9 cellular contexts compared by ENCODE assay signal in genomic region chr17:43940630-43941029, GRCh38. TPM values are rescaled to one million over a fixed set of nuclear protein-coding genes. Genes with fewer than 3 reads are reported as not detected.
DNase-seq lines count a peak whose midpoint lies in the region; ATAC-seq and TF ChIP-seq lines count a peak whose summit lies in the region.
"Had no signal": no experiment of that assay in that cellular context is flagged by ENCODE, and none has a peak within 500 bp of the region (broad histone marks: within the 10 kb centered on the region; RNA-seq: fewer than 3 reads in every experiment).

No MANE protein-coding gene starts in this region.

- ATAC-seq in HCT116 (peak; percentile 67), left ventricle myocardium superior (peak; percentile 47), GM18868 (IDR thresholded peaks at IDR 0.05; ENCODE audit: unreplicated experiment) (no peak), HG03469 (IDR thresholded peaks at IDR 0.05; ENCODE audit: unreplicated experiment) (no peak)

- DNase-seq in D341Med (ENCODE audit: low spot score) (peak; percentile 87), HCT116 (ENCODE audit: low read depth, low spot score) (peak; percentile 24), SW480 (ENCODE audit: low spot score) (peak; percentile 28), left ventricle myocardium superior (peak; percentile 53), Ammon's horn (ENCODE audit: low spot score) (no peak)
- DNase-seq in activated CD4-positive, alpha-beta T cell treated with anti-CD3 and anti-CD28 coated beads for 4 hours = no peak
- DNase-seq: naive B cell had no signal

- H3K27ac ChIP-seq in HCT116 (ENCODE audit: low read depth, low read length) = no peak overlapping the region

- no peaks in the 10 kb centered on the region for H3K36me3 ChIP-seq in HCT116 (ENCODE audit: control insufficient read depth in 1 of 2, insufficient read depth in 2 of 2, low read length in 2 of 2)

- POLR2A ChIA-PET in HCT116 (lab: Charles Lee) = no interaction called here

- no peak for TF ChIP-seq POLR2A in HCT116 (IDR thresholded peaks at IDR 0.05; ENCODE audit: borderline replicate concordance, extremely low read depth, insufficient read depth, insufficient read length)

- no peaks in the 10 kb centered on the region for H3K79me2 ChIP-seq in HCT116 (ENCODE audit: insufficient read depth, low read length)

- H2AFZ ChIP-seq in HCT116 (ENCODE audit: low read depth, low read length, poor library complexity, severe bottlenecking) = no peak overlapping the region

- BruUV-seq in HCT116 (replicated peaks; lab: Mats Ljungman, UMichigan) = no TSS peak

- RAD21 ChIA-PET in HCT116 (lab: Charles Lee; ENCODE audit: low non-redundant PET in 1 of 2, low total read pairs in 2 of 2, uncharacterized antibody in 2 of 2, unreplicated experiment in 2 of 2) = no interaction called here

- TF ChIP-seq RAD21 in HCT116 (IDR thresholded peaks at IDR 0.05; ENCODE audit: low read depth) = peak; percentile 53

- H3K9ac ChIP-seq in HCT116 (ENCODE audit: low read length) = no peak overlapping the region

- H3K4me2 ChIP-seq in HCT116 (ENCODE audit: low read length) = no peak overlapping the region

- H3K4me1 ChIP-seq in HCT116 (ENCODE audit: control insufficient read depth in 1 of 2, insufficient read depth in 2 of 2, low read length in 2 of 2) = peaks cover 0 to 29% of the 10 kb centered on the region in 2 experiments; a peak in 2 of 4 replicates

- no peaks in the 10 kb centered on the region for H4K20me1 ChIP-seq in HCT116 (ENCODE audit: insufficient read depth)

- H3K27me3 ChIP-seq in HCT116 (ENCODE audit: insufficient read depth, low read length) = no peaks in the 10 kb centered on the region

- TF ChIP-seq CTCF in HCT116 (IDR thresholded peaks at IDR 0.05 in 2 of 3, conservative IDR thresholded peaks at IDR 0.05 in 1 of 3; ENCODE audit: borderline replicate concordance in 1 of 3, insufficient read depth in 1 of 3, low read depth in 2 of 3, low read length in 2 of 3) = peak; percentile 39 to 77 (median 71); a peak in 5 of 6 replicates

- no peak overlapping the region for H3K4me3 ChIP-seq in HCT116 (replicated peaks in 1 of 2; ENCODE audit: low read depth in 1 of 2, low read length in 2 of 2)

- no peaks in the 10 kb centered on the region for H3K9me3 ChIP-seq in HCT116 (ENCODE audit: control insufficient read depth in 1 of 2, insufficient read depth in 1 of 2, low read depth in 1 of 2, low read length in 2 of 2)

- no peaks in the 10 kb centered on the region for H3K9me2 ChIP-seq in HCT116 (ENCODE audit: insufficient read depth)

- CTCF ChIA-PET in HCT116 (lab: Charles Lee) = interaction anchor here (1.0 to 1.5 kb wide), 2 partner anchors 62 to 68 kb away, joined by 3 to 6 read pairs; no protein-coding TSS in a partner anchor

- intact Hi-C loops in HCT116 (cut with micrococcal nuclease) (no loop called here), left ventricle myocardium superior (cut with micrococcal nuclease) (loop anchor here (10.0 kb wide), 1 partner anchor 54 kb away; no protein-coding TSS in a partner anchor)

TF ChIP-seq in HCT116, 20 proteins besides CTCF, POLR2A, EP300 and RAD21:
- TF ChIP-seq REST (IDR thresholded peaks at IDR 0.05; ENCODE audit: low read depth) (no peak), JUND (IDR thresholded peaks at IDR 0.05) (no peak), SP1 (IDR thresholded peaks at IDR 0.05; ENCODE audit: low read depth) (no peak)

RNA-seq across cellular contexts. Expression of gene PPY, which starts 1.6 kb away (rescaled TPM):
- total RNA-seq in HCT116 (2021; ENCODE audit: unreplicated experiment) = not detected
- not detected in 2 replicates for polyA plus RNA-seq in HCT116 (2012)
- not detected for total RNA-seq in left ventricle myocardium superior

RNA-seq across cellular contexts. Expression of gene PYY, which starts 13.1 kb away (rescaled TPM):
- total RNA-seq in HCT116 (2021; ENCODE audit: unreplicated experiment) (0.52 TPM), left ventricle myocardium superior (not detected)
- polyA plus RNA-seq in HCT116 (2012) = 0.98 and 1.2 TPM in 2 replicates

RNA-seq across cellular contexts. Expression of gene MPP2, which starts 33.3 kb away (rescaled TPM):
- total RNA-seq in HCT116 (2021; ENCODE audit: unreplicated experiment) (16.4 TPM), left ventricle myocardium superior (17.1 TPM)
- 7.5 and 10.2 TPM in 2 replicates for polyA plus RNA-seq in HCT116 (2012)

Comparison
In these comparisons a context has a peak if more than half of its experiments do, and no peak if none do; other contexts are left out.
1. DNase-seq: peak in D341Med (single experiment), HCT116 (single experiment), SW480 (single experiment) and left ventricle myocardium superior (single experiment); none in Ammon's horn (single experiment) and activated CD4-positive, alpha-beta T cell treated with anti-CD3 and anti-CD28 coated beads for 4 hours (0 of 2).
2. ATAC-seq: peak in HCT116 (single experiment) and left ventricle myocardium superior (single experiment); none in GM18868 (single experiment) and HG03469 (single experiment).